8 cellular contexts compared by ENCODE assay signal in the genomic region with DNA sequence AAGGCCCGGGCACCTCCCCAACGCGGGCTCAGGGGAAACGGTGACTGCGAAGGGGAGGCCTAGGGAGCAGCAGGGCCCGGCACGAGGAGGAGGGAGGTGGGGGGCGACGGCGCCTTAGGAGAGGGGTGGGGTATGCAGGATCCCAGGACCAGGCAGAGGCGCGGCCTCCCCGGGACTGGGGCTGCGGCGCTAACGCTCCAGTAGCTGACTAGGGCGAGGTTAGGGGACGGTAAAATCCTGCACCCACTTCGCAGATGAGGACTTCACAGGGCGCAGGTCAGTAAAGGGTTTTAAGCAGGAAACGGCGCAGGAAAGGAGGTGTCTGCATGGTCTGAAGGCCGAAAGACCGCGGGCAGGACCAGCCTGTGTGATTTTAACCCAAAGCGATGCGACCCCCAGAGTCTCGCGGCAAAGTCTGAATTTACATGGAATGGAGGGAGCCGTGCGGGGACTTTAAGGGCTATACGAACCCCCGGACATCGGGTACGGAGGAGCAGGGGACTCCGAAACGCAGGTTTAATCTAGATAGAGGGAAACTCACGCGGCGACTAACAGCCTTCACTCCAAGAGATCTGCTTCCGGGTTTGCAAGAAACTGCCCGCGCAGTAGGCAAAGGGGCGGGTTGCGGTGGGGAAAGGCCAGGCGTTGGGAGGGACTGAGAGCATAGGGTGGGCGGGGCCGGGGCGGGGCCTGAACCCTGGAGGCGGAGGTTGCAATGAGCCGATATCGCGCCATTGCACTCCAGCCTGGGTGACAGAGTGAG. TPM values are rescaled to one million over a fixed set of nuclear protein-coding genes. Genes with fewer than 3 reads are reported as not detected.
DNase-seq lines count a peak whose midpoint lies in the region; ATAC-seq lines count a peak whose summit lies in the region.

A gene (minus strand): TSS at position 588 of the 763 bp plus-strand sequence. CDS start 10,460 bp downstream, outside the sequence.

- peak; percentile 85 for DNase-seq in EH (ENCODE audit: low read depth)
- DNase-seq in KBM-7: peak; percentile 73
- peak; percentile 64 for DNase-seq in T-helper 22 cell (ENCODE audit: low read depth)
- peak; percentile 87 for DNase-seq in astrocyte of the hippocampus (ENCODE audit: low read depth, low spot score)
- DNase-seq in hypothalamus (lab: John Stamatoyannopoulos, UW): peak; percentile 11 to 96 (median 81)

- under 1% methylated on average over 53 of the region's 53 CpGs for WGBS in urinary bladder

- H3K27ac ChIP-seq in rectal smooth muscle tissue (ENCODE audit: low read depth, low read length): peak within 1 kb of the TSS; percentile 67
- peak within 1 kb of the TSS; percentile 51 for H3K27ac ChIP-seq in urinary bladder (ENCODE audit: low read depth)

- peak within 1 kb of the TSS; percentile 77 for H3K9ac ChIP-seq in rectal smooth muscle tissue (ENCODE audit: low read length)

- H3K4me1 ChIP-seq in rectal smooth muscle tissue (ENCODE audit: control insufficient read depth, insufficient read depth, low read length) (peaks cover 2% of the 10 kb centered on the region), urinary bladder (ENCODE audit: insufficient read depth) (peaks cover 2% of the 10 kb centered on the region)

- no peak for ATAC-seq in HG03280 (IDR thresholded peaks at IDR 0.05; ENCODE audit: unreplicated experiment)

- peak within 1 kb of the TSS; percentile 85 for H3K4me3 ChIP-seq in rectal smooth muscle tissue (ENCODE audit: low read length)
- peak within 1 kb of the TSS; percentile 57 for H3K4me3 ChIP-seq in urinary bladder (ENCODE audit: low read depth, low read length)

- H3K36me3 ChIP-seq in rectal smooth muscle tissue (ENCODE audit: control insufficient read depth, insufficient read depth, low read length) (no peaks in the 10 kb centered on the region), urinary bladder (ENCODE audit: insufficient read depth) (no peaks in the 10 kb centered on the region)

- no peaks in the 10 kb centered on the region for H3K27me3 ChIP-seq in rectal smooth muscle tissue (ENCODE audit: control insufficient read depth, insufficient read depth, low read length)

- in situ Hi-C loops in KBM-7 (cut with MboI; ENCODE audit: low pct_unique_long_range_greater_than_20kb, low sequenced_read_pairs): no loop called here

RNA-seq across cellular contexts. Expression of the gene that starts here (rescaled TPM):
- total RNA-seq in urinary bladder: 11.9 TPM
- polyA plus RNA-seq in urinary bladder: 10.0 TPM
